In genomic region chr12:47413806-47414205, GRCh38 we compare ENCODE assay signal across 18 cellular contexts.
DNase-seq lines count a peak whose midpoint lies in the region; ATAC-seq, FAIRE-seq and TF ChIP-seq lines count a peak whose summit lies in the region.
"Had no signal": no experiment of that assay in that cellular context is flagged by ENCODE, and none has a peak within 500 bp of the region (broad histone marks: within the 10 kb centered on the region; RNA-seq: fewer than 3 reads in every experiment).

No MANE protein-coding gene starts in this region.

- H3K27me3 Mint-ChIP-seq in natural killer cell (ENCODE audit: low read depth in 2 of 2) = no peaks in the 10 kb centered on the region
- no peaks in the 10 kb centered on the region for H3K27me3 Mint-ChIP-seq in natural killer cell treated with Interleukin-12 subunit alpha and Interleukin-12 subunit beta and Interleukin-15 and Interleukin-18, amount 100 ng/mL, for 72 hours
- no peaks in the 10 kb centered on the region for H3K27me3 Mint-ChIP-seq in activated T-helper 17 cell treated with anti-CD3 and anti-CD28 coated beads, Interleukin-2, amount 50 U/mL, for 72 hours
- H3K27me3 Mint-ChIP-seq: brain had no signal

- DNase-seq in natural killer cell (no peak), hepatic stellate cell (ENCODE audit: low spot score) (peak; percentile 51), gastrocnemius medialis (no peak), SW 1271 (lab: John Stamatoyannopoulos, UW) (no peak), HTR-8/SVneo (ENCODE audit: insufficient read length, low spot score) (no peak)
- DNase-seq in natural killer cell treated with Interleukin-12 subunit alpha and Interleukin-12 subunit beta and Interleukin-15 and Interleukin-18, amount 100 ng/mL, for 72 hours (ENCODE audit: low spot score) = no peak
- DNase-seq: COR-L47, NCI-H1092 treated with DMSO at 0.1 percent for 48 hours, NCI-H2081 treated with DMSO at 0.1 percent for 48 hours, NCI-H526 treated with DMSO at 0.1 percent for 48 hours, occipital lobe, right cardiac atrium, upper lobe of left lung had no signal

- no peaks in the 10 kb centered on the region for H3K36me3 Mint-ChIP-seq in natural killer cell
- no peaks in the 10 kb centered on the region for H3K36me3 Mint-ChIP-seq in natural killer cell treated with Interleukin-12 subunit alpha and Interleukin-12 subunit beta and Interleukin-15 and Interleukin-18, amount 100 ng/mL, for 72 hours
- peaks cover 30% of the 10 kb centered on the region for H3K36me3 Mint-ChIP-seq in activated T-helper 17 cell treated with anti-CD3 and anti-CD28 coated beads, Interleukin-2, amount 50 U/mL, for 72 hours (ENCODE audit: low read depth)
- H3K36me3 Mint-ChIP-seq: brain had no signal

- H3K27me3 ChIP-seq in gastrocnemius medialis = no peaks in the 10 kb centered on the region
- H3K27me3 ChIP-seq: upper lobe of left lung had no signal

- no peak overlapping the region for H3K4me3 Mint-ChIP-seq in natural killer cell
- no peak overlapping the region for H3K4me3 Mint-ChIP-seq in natural killer cell treated with Interleukin-12 subunit alpha and Interleukin-12 subunit beta and Interleukin-15 and Interleukin-18, amount 100 ng/mL, for 72 hours
- H3K4me3 Mint-ChIP-seq in activated T-helper 17 cell treated with anti-CD3 and anti-CD28 coated beads, Interleukin-2, amount 50 U/mL, for 72 hours = peak overlapping the region; percentile 67
- H3K4me3 Mint-ChIP-seq: brain had no signal

- no peak for TF ChIP-seq POLR2A in gastrocnemius medialis (IDR thresholded peaks at IDR 0.05)

- no peak for TF ChIP-seq CTCF in natural killer cell (IDR thresholded peaks at IDR 0.05)
- TF ChIP-seq CTCF in gastrocnemius medialis (IDR thresholded peaks at IDR 0.05 in 4 of 5, conservative IDR thresholded peaks at IDR 0.05 in 1 of 5) = no peak

- peak overlapping the region; percentile 29 to 70 for H3K27ac Mint-ChIP-seq in natural killer cell
- H3K27ac Mint-ChIP-seq in natural killer cell treated with Interleukin-12 subunit alpha and Interleukin-12 subunit beta and Interleukin-15 and Interleukin-18, amount 100 ng/mL, for 72 hours = peak overlapping the region in 1 of 2 donors; percentile 39
- peak overlapping the region; percentile 98 for H3K27ac Mint-ChIP-seq in activated T-helper 17 cell treated with anti-CD3 and anti-CD28 coated beads, Interleukin-2, amount 50 U/mL, for 72 hours
- H3K27ac Mint-ChIP-seq: brain had no signal

- no peak for ATAC-seq in natural killer cell
- no peak for ATAC-seq in natural killer cell treated with Interleukin-12 subunit alpha and Interleukin-12 subunit beta and Interleukin-15 and Interleukin-18, amount 100 ng/mL, for 72 hours
- ATAC-seq in activated T-helper 17 cell treated with anti-CD3 and anti-CD28 coated beads, Interleukin-2, amount 50 U/mL, for 72 hours (replicated peaks) = no peak
- no peak for ATAC-seq in gastrocnemius medialis
- no peak for ATAC-seq in HG03196 (IDR thresholded peaks at IDR 0.05; ENCODE audit: unreplicated experiment)
- ATAC-seq: right cardiac atrium had no signal

- no peaks in the 10 kb centered on the region for H3K36me3 ChIP-seq in gastrocnemius medialis
- H3K36me3 ChIP-seq: upper lobe of left lung had no signal

- H3K27ac ChIP-seq in gastrocnemius medialis = no peak overlapping the region
- H3K27ac ChIP-seq: epithelial cell of prostate, KMS-11, upper lobe of left lung had no signal

- no peaks in the 10 kb centered on the region for H3K9me3 ChIP-seq in gastrocnemius medialis
- H3K9me3 ChIP-seq: upper lobe of left lung had no signal

- no peak for FAIRE-seq in HTR-8/SVneo (lab: Jason Lieb, UNC)

- H3K4me1 ChIP-seq in gastrocnemius medialis = no peaks in the 10 kb centered on the region
- H3K4me1 ChIP-seq: upper lobe of left lung had no signal

- no peaks in the 10 kb centered on the region for H3K9me3 Mint-ChIP-seq in natural killer cell
- no peaks in the 10 kb centered on the region for H3K9me3 Mint-ChIP-seq in natural killer cell treated with Interleukin-12 subunit alpha and Interleukin-12 subunit beta and Interleukin-15 and Interleukin-18, amount 100 ng/mL, for 72 hours
- peaks cover 5% of the 10 kb centered on the region for H3K9me3 Mint-ChIP-seq in activated T-helper 17 cell treated with anti-CD3 and anti-CD28 coated beads, Interleukin-2, amount 50 U/mL, for 72 hours

- H3K4me3 ChIP-seq in gastrocnemius medialis = no peak overlapping the region
- H3K4me3 ChIP-seq: upper lobe of left lung had no signal

- intact Hi-C loops in natural killer cell (cut with micrococcal nuclease) = no loop called here
- intact Hi-C loops in gastrocnemius medialis (cut with DNase I; ENCODE audit: low total_unique reads) = no loop called here

- H3K4me1 Mint-ChIP-seq in natural killer cell = peaks cover 21 to 25% of the 10 kb centered on the region in 2 donors
- H3K4me1 Mint-ChIP-seq in natural killer cell treated with Interleukin-12 subunit alpha and Interleukin-12 subunit beta and Interleukin-15 and Interleukin-18, amount 100 ng/mL, for 72 hours (ENCODE audit: low read depth in 2 of 2) = peaks cover 18 to 28% of the 10 kb centered on the region in 2 donors
- H3K4me1 Mint-ChIP-seq in activated T-helper 17 cell treated with anti-CD3 and anti-CD28 coated beads, Interleukin-2, amount 50 U/mL, for 72 hours = peaks cover 61% of the 10 kb centered on the region

- in situ Hi-C loops in gastrocnemius medialis (cut with MboI; ENCODE audit: low sequenced_read_pairs in 4 of 4) = loop anchor here in 1 of 4 donors (10.0 kb wide), 1 partner anchor 89 kb away; no protein-coding TSS in a partner anchor
